Comparison of ENCODE assay signal across 1 cellular context in genomic region chr19:34260771-34261173, GRCh38.
A peak's percentile ranks its signal among the peaks of the same experiment; 100 is the strongest.
TF ChIP-seq lines count a peak whose summit lies in the region.

No MANE protein-coding gene starts in this region.

TF ChIP-seq in H1, 55 proteins besides CTCF, POLR2A, EP300 and RAD21:
- TF ChIP-seq TAF7 (optimal IDR thresholded peaks at IDR 0.05; ENCODE audit: borderline replicate concordance, low read depth, low read length) (no peak), TEAD4 (IDR thresholded peaks at IDR 0.05; ENCODE audit: low read depth, low read length) (peak; percentile 43; the same call in 1 of the 2 replicates), CTBP2 (IDR thresholded peaks at IDR 0.05; ENCODE audit: borderline replicate concordance, insufficient read depth, insufficient read length, low read length) (no peak), POLR2AphosphoS5 (IDR thresholded peaks at IDR 0.05; ENCODE audit: low read depth, low read length) (no peak), RNF2 (IDR thresholded peaks at IDR 0.05; ENCODE audit: borderline replicate concordance, low read depth, low read length, missing control alignments, poor library complexity, severe bottlenecking) (no peak)
- TF ChIP-seq, protein P1, sequence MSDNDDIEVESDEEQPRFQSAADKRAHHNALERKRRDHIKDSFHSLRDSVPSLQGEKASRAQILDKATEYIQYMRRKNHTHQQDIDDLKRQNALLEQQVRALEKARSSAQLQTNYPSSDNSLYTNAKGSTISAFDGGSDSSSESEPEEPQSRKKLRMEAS (IDR thresholded peaks at IDR 0.05), result 0 out of 2 replicates have a peak, but pooled peaks have one; percentile 13
